11 cellular contexts compared by ENCODE assay signal in the genomic region with DNA sequence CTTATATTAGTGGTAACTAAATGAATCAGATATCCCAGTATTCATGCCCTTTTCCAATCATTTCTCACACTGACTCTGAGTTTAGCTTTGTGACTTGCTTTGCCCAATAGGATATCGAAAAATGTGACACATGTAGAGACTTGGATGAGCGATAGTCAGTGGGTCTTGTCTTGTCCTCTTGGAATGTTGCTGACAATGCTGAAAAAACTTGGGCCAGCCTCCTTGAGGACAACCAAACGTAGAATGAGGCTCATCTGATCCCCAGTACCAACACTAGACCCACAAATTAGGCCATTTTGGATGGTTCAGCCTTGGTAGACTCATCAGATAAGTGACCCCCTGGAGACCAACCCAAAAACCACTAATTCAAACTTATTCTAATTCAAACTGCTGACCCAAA.
"Had no signal": no experiment of that assay in that cellular context is flagged by ENCODE, and none has a peak within 500 bp of the region (broad histone marks: within the 10 kb centered on the region; RNA-seq: fewer than 3 reads in every experiment).

No MANE protein-coding gene starts in this region.

- DNase-seq: GM23248, GOT3, H7, H9, HCEC 1CT, HFFc6 had no signal

- ATAC-seq: GM23338, HCT116 had no signal

- FAIRE-seq: H1, H54 had no signal

- H3K27ac ChIP-seq: GM23248 had no signal

- H3K4me1 ChIP-seq: HAP-1 had no signal

- H3K4me2 ChIP-seq: GM23338 had no signal

- H3K9me3 ChIP-seq: HAP-1 had no signal

- H3K4me3 ChIP-seq: GM23248, GM23338, HAP-1 had no signal

- H3K9ac ChIP-seq: GM23248 had no signal

- H3K36me3 ChIP-seq: HAP-1 had no signal

- H2AFZ ChIP-seq: GM23248, GM23338 had no signal
